Comparison of ENCODE assay signal across 1 cellular context in genomic region chr2:130391058-130391871, GRCh38.
TF ChIP-seq lines count a peak whose summit lies in the region.

No MANE protein-coding gene starts in this region.

TF ChIP-seq in HepG2, 621 proteins besides CTCF, POLR2A, EP300 and RAD21 (continued from another document and continues in another):
- TF ChIP-seq, protein P1, sequence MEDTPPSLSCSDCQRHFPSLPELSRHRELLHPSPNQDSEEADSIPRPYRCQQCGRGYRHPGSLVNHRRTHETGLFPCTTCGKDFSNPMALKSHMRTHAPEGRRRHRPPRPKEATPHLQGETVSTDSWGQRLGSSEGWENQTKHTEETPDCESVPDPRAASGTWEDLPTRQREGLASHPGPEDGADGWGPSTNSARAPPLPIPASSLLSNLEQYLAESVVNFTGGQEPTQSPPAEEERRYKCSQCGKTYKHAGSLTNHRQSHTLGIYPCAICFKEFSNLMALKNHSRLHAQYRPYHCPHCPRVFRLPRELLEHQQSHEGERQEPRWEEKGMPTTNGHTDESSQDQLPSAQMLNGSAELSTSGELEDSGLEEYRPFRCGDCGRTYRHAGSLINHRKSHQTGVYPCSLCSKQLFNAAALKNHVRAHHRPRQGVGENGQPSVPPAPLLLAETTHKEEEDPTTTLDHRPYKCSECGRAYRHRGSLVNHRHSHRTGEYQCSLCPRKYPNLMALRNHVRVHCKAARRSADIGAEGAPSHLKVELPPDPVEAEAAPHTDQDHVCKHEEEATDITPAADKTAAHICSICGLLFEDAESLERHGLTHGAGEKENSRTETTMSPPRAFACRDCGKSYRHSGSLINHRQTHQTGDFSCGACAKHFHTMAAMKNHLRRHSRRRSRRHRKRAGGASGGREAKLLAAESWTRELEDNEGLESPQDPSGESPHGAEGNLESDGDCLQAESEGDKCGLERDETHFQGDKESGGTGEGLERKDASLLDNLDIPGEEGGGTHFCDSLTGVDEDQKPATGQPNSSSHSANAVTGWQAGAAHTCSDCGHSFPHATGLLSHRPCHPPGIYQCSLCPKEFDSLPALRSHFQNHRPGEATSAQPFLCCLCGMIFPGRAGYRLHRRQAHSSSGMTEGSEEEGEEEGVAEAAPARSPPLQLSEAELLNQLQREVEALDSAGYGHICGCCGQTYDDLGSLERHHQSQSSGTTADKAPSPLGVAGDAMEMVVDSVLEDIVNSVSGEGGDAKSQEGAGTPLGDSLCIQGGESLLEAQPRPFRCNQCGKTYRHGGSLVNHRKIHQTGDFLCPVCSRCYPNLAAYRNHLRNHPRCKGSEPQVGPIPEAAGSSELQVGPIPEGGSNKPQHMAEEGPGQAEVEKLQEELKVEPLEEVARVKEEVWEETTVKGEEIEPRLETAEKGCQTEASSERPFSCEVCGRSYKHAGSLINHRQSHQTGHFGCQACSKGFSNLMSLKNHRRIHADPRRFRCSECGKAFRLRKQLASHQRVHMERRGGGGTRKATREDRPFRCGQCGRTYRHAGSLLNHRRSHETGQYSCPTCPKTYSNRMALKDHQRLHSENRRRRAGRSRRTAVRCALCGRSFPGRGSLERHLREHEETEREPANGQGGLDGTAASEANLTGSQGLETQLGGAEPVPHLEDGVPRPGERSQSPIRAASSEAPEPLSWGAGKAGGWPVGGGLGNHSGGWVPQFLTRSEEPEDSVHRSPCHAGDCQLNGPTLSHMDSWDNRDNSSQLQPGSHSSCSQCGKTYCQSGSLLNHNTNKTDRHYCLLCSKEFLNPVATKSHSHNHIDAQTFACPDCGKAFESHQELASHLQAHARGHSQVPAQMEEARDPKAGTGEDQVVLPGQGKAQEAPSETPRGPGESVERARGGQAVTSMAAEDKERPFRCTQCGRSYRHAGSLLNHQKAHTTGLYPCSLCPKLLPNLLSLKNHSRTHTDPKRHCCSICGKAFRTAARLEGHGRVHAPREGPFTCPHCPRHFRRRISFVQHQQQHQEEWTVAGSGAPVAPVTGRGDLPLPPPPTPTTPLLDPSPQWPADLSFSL (CRISPR knock-in tag; IDR thresholded peaks at IDR 0.05), result no peak
- TF ChIP-seq ZMYM3 (CRISPR knock-in tag; IDR thresholded peaks at IDR 0.05), result peak; percentile 38; the same call in 1 of the 2 replicates
- TF ChIP-seq HDAC1 (CRISPR knock-in tag; IDR thresholded peaks at IDR 0.05), result peak; percentile 77
- peak; percentile 65 for TF ChIP-seq ZNF263 (CRISPR knock-in tag; IDR thresholded peaks at IDR 0.05)
- TF ChIP-seq ZNF33B (CRISPR knock-in tag; IDR thresholded peaks at IDR 0.05), result peak; percentile 22; the same call in 1 of the 2 replicates
- TF ChIP-seq, protein P2, sequence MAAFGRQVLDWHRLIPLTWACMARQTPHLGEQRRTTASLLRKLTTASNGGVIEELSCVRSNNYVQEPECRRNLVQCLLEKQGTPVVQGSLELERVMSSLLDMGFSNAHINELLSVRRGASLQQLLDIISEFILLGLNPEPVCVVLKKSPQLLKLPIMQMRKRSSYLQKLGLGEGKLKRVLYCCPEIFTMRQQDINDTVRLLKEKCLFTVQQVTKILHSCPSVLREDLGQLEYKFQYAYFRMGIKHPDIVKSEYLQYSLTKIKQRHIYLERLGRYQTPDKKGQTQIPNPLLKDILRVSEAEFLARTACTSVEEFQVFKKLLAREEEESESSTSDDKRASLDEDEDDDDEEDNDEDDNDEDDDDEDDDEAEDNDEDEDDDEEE (CRISPR knock-in tag; IDR thresholded peaks at IDR 0.05), result no peak
- TF ChIP-seq NFYC (CRISPR knock-in tag; IDR thresholded peaks at IDR 0.05), result no peak
- TF ChIP-seq ZNF101 (CRISPR knock-in tag; IDR thresholded peaks at IDR 0.05; ENCODE audit: borderline replicate concordance, low read depth), result no peak
- no peak for TF ChIP-seq ZBTB25 (CRISPR knock-in tag; IDR thresholded peaks at IDR 0.05)
- 0 out of 2 replicates have a peak, but pooled peaks have one; percentile 30 for TF ChIP-seq SMYD3 (CRISPR knock-in tag; IDR thresholded peaks at IDR 0.05)
- TF ChIP-seq NR1H2 (CRISPR knock-in tag; IDR thresholded peaks at IDR 0.05; ENCODE audit: borderline replicate concordance, low read depth), result no peak
- no peak for TF ChIP-seq REXO4 (CRISPR knock-in tag; IDR thresholded peaks at IDR 0.05; ENCODE audit: borderline replicate concordance)
- TF ChIP-seq PRDM15 (CRISPR knock-in tag; IDR thresholded peaks at IDR 0.05), result no peak
- no peak for TF ChIP-seq CBFB (CRISPR knock-in tag; IDR thresholded peaks at IDR 0.05)
- no peak for TF ChIP-seq CCAR2 (optimal IDR thresholded peaks at IDR 0.05; ENCODE audit: low read depth, low read length)
- TF ChIP-seq ZNF136 (CRISPR knock-in tag; IDR thresholded peaks at IDR 0.05; ENCODE audit: low read depth), result 0 out of 2 replicates have a peak, but pooled peaks have one; percentile 82
- no peak for TF ChIP-seq ZNF468 (CRISPR knock-in tag; IDR thresholded peaks at IDR 0.05)
- TF ChIP-seq KLF11 (CRISPR knock-in tag; IDR thresholded peaks at IDR 0.05), result peak; percentile 39; the same call in 1 of the 2 replicates
- peak; percentile 86 for TF ChIP-seq YEATS4 (CRISPR knock-in tag; IDR thresholded peaks at IDR 0.05; ENCODE audit: borderline replicate concordance)
- peak; percentile 5; the same call in 1 of the 2 replicates for TF ChIP-seq TFDP1 (CRISPR knock-in tag; IDR thresholded peaks at IDR 0.05; ENCODE audit: borderline replicate concordance)
- TF ChIP-seq, protein P3, sequence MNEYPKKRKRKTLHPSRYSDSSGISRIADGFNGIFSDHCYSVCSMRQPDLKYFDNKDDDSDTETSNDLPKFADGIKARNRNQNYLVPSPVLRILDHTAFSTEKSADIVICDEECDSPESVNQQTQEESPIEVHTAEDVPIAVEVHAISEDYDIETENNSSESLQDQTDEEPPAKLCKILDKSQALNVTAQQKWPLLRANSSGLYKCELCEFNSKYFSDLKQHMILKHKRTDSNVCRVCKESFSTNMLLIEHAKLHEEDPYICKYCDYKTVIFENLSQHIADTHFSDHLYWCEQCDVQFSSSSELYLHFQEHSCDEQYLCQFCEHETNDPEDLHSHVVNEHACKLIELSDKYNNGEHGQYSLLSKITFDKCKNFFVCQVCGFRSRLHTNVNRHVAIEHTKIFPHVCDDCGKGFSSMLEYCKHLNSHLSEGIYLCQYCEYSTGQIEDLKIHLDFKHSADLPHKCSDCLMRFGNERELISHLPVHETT (CRISPR knock-in tag; conservative IDR thresholded peaks at IDR 0.05), result no peak
- peak; percentile 58; the same call in 1 of the 2 replicates for TF ChIP-seq ARHGAP35 (CRISPR knock-in tag; IDR thresholded peaks at IDR 0.05; ENCODE audit: borderline replicate concordance)
- no peak for TF ChIP-seq GATAD1 (CRISPR knock-in tag; IDR thresholded peaks at IDR 0.05)
- TF ChIP-seq SKIL (CRISPR knock-in tag; IDR thresholded peaks at IDR 0.05; ENCODE audit: borderline replicate concordance), result no peak
- TF ChIP-seq ZNF546 (CRISPR knock-in tag; conservative IDR thresholded peaks at IDR 0.05), result peak; percentile 66; the same call in 1 of the 2 replicates
- TF ChIP-seq, protein P4, sequence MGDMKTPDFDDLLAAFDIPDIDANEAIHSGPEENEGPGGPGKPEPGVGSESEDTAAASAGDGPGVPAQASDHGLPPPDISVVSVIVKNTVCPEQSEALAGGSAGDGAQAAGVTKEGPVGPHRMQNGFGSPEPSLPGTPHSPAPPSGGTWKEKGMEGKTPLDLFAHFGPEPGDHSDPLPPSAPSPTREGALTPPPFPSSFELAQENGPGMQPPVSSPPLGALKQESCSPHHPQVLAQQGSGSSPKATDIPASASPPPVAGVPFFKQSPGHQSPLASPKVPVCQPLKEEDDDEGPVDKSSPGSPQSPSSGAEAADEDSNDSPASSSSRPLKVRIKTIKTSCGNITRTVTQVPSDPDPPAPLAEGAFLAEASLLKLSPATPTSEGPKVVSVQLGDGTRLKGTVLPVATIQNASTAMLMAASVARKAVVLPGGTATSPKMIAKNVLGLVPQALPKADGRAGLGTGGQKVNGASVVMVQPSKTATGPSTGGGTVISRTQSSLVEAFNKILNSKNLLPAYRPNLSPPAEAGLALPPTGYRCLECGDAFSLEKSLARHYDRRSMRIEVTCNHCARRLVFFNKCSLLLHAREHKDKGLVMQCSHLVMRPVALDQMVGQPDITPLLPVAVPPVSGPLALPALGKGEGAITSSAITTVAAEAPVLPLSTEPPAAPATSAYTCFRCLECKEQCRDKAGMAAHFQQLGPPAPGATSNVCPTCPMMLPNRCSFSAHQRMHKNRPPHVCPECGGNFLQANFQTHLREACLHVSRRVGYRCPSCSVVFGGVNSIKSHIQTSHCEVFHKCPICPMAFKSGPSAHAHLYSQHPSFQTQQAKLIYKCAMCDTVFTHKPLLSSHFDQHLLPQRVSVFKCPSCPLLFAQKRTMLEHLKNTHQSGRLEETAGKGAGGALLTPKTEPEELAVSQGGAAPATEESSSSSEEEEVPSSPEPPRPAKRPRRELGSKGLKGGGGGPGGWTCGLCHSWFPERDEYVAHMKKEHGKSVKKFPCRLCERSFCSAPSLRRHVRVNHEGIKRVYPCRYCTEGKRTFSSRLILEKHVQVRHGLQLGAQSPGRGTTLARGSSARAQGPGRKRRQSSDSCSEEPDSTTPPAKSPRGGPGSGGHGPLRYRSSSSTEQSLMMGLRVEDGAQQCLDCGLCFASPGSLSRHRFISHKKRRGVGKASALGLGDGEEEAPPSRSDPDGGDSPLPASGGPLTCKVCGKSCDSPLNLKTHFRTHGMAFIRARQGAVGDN (CRISPR knock-in tag; IDR thresholded peaks at IDR 0.05), result peak; percentile 90
- TF ChIP-seq MED8 (CRISPR knock-in tag; IDR thresholded peaks at IDR 0.05; ENCODE audit: insufficient replicate concordance), result no peak
- TF ChIP-seq, protein P5, sequence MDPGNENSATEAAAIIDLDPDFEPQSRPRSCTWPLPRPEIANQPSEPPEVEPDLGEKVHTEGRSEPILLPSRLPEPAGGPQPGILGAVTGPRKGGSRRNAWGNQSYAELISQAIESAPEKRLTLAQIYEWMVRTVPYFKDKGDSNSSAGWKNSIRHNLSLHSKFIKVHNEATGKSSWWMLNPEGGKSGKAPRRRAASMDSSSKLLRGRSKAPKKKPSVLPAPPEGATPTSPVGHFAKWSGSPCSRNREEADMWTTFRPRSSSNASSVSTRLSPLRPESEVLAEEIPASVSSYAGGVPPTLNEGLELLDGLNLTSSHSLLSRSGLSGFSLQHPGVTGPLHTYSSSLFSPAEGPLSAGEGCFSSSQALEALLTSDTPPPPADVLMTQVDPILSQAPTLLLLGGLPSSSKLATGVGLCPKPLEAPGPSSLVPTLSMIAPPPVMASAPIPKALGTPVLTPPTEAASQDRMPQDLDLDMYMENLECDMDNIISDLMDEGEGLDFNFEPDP (CRISPR knock-in tag; conservative IDR thresholded peaks at IDR 0.05), result 0 out of 2 replicates have a peak, but pooled peaks have one; percentile 58
- TF ChIP-seq IKZF4 (CRISPR knock-in tag; IDR thresholded peaks at IDR 0.05; ENCODE audit: borderline replicate concordance, low read depth, not compliant biosample characterization), result peak; percentile 17
- 0 out of 2 replicates have a peak, but pooled peaks have one; percentile 47 for TF ChIP-seq ZNF510 (CRISPR knock-in tag; IDR thresholded peaks at IDR 0.05; ENCODE audit: low read depth)
- peak; percentile 36; the same call in 1 of the 2 replicates for TF ChIP-seq ZNF616 (CRISPR knock-in tag; IDR thresholded peaks at IDR 0.05; ENCODE audit: low read depth)
- TF ChIP-seq SIX1 (CRISPR knock-in tag; IDR thresholded peaks at IDR 0.05; ENCODE audit: borderline replicate concordance), result no peak
- TF ChIP-seq ZNF720 (CRISPR knock-in tag; IDR thresholded peaks at IDR 0.05), result no peak
- no peak; the same call in 1 of the 2 replicates for TF ChIP-seq KLF9 (CRISPR knock-in tag; IDR thresholded peaks at IDR 0.05; ENCODE audit: low read depth)
